ENCODE assay signal across 12 cellular contexts in the genomic region with DNA sequence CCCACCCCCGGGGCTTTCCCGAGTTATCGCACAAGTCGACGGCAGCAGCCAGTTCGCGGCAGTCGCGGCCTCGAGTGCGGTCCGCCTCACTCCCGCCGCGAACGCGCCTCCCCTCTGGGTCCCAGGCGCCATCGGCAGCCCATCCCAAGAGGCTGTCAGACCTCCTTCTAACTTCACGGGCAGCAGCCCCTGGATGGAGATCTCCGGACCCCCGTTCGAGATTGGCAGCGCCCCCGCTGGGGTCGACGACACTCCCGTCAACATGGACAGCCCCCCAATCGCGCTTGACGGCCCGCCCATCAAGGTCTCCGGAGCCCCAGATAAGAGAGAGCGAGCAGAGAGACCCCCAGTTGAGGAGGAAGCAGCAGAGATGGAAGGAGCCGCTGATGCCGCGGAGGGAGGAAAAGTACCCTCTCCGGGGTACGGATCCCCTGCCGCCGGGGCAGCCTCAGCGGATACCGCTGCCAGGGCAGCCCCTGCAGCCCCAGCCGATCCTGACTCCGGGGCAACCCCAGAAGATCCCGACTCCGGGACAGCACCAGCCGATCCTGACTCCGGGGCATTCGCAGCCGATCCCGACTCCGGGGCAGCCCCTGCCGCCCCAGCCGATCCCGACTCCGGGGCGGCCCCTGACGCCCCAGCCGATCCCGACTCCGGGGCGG. TPM values are rescaled to one million over a fixed set of nuclear protein-coding genes. Genes with fewer than 3 reads are reported as not detected.
DNase-seq lines count a peak whose midpoint lies in the region; ATAC-seq and TF ChIP-seq lines count a peak whose summit lies in the region.
"Had no signal": no experiment of that assay in that cellular context is flagged by ENCODE, and none has a peak within 500 bp of the region (broad histone marks: within the 10 kb centered on the region; RNA-seq: fewer than 3 reads in every experiment).

No MANE protein-coding gene starts in this region.

- no peaks in the 10 kb centered on the region for H3K36me3 Mint-ChIP-seq in CD8-positive, alpha-beta T cell
- H3K36me3 Mint-ChIP-seq in endodermal cell (ENCODE audit: low read depth) = peaks cover 4% of the 10 kb centered on the region
- peaks cover 1% of the 10 kb centered on the region for H3K36me3 Mint-ChIP-seq in progenitor cell of endocrine pancreas (ENCODE audit: insufficient read depth)
- H3K36me3 Mint-ChIP-seq: activated CD8-positive, alpha-beta memory T cell treated with anti-CD3 and anti-CD28 coated beads, Interleukin-2, amount 10 ng/mL, durations not matched to agents 7 days and 5 days had no signal

- H3K4me1 Mint-ChIP-seq in CD8-positive, alpha-beta T cell (ENCODE audit: low read depth) = peaks cover 23% of the 10 kb centered on the region
- H3K4me1 Mint-ChIP-seq in endodermal cell (peaks cover 13% of the 10 kb centered on the region), progenitor cell of endocrine pancreas (ENCODE audit: low read depth) (peaks cover 22% of the 10 kb centered on the region)

- TF ChIP-seq CTCF in CD8-positive, alpha-beta T cell (IDR thresholded peaks at IDR 0.05) = no peak
- TF ChIP-seq CTCF in endodermal cell (conservative IDR thresholded peaks at IDR 0.05) (no peak), progenitor cell of endocrine pancreas (IDR thresholded peaks at IDR 0.05; ENCODE audit: unreplicated experiment) (no peak), Peyer's patch (IDR thresholded peaks at IDR 0.05) (no peak), A673 (conservative IDR thresholded peaks at IDR 0.05; ENCODE audit: low read depth, low read length) (no peak)

- CTCF ChIA-PET in CD8-positive, alpha-beta T cell (lab: Charles Lee) = interaction anchor here (1.3 kb wide), 1 partner anchor 203 kb away, joined by 3 read pairs; the partner anchor contains the start of gene STX16
- CTCF ChIA-PET in A673 (lab: Charles Lee) = no interaction called here

- no peak overlapping the region for H3K4me3 ChIP-seq in CD8-positive, alpha-beta T cell (ENCODE audit: low read depth, low read length)
- peak overlapping the region; percentile 60 for H3K4me3 ChIP-seq in HUES6 (ENCODE audit: low read depth, low read length)
- H3K4me3 ChIP-seq in endodermal cell (ENCODE audit: low read length) = no peak overlapping the region
- H3K4me3 ChIP-seq in Peyer's patch = peak overlapping the region in 2 of 4 donors; percentile 19 to 30
- H3K4me3 ChIP-seq in A673 (ENCODE audit: low read depth, low read length, poor library complexity, severe bottlenecking) = no peak overlapping the region

- peaks cover 11% of the 10 kb centered on the region for H3K27me3 ChIP-seq in CD8-positive, alpha-beta T cell (ENCODE audit: insufficient read depth, low read length)
- H3K27me3 ChIP-seq in HUES6 (ENCODE audit: control insufficient read depth, insufficient read depth, low read length) = peaks cover 77% of the 10 kb centered on the region
- peaks cover 80% of the 10 kb centered on the region for H3K27me3 ChIP-seq in endodermal cell (ENCODE audit: control insufficient read depth, insufficient read depth, low read length, poor library complexity, severe bottlenecking)
- H3K27me3 ChIP-seq in Peyer's patch = peaks cover 0 to 12% of the 10 kb centered on the region in 2 donors
- H3K27me3 ChIP-seq in A673 (replicated peaks; ENCODE audit: insufficient read depth, low read depth, low read length, poor library complexity) = peaks cover 59% of the 10 kb centered on the region

- BruUV-seq in A673 (replicated peaks; lab: Mats Ljungman, UMichigan) = no TSS peak

- POLR2A ChIA-PET in CD8-positive, alpha-beta T cell (lab: Charles Lee) = interaction anchor here (0.6 to 0.7 kb wide), 2 partner anchors 258 to 369 kb away, joined by 3 to 5 read pairs; no protein-coding TSS in a partner anchor
- POLR2A ChIA-PET in A673 (lab: Charles Lee; ENCODE audit: low non-redundant PET) = no interaction called here

- peak overlapping the region; percentile 56 for H3K4me3 Mint-ChIP-seq in CD8-positive, alpha-beta T cell
- H3K4me3 Mint-ChIP-seq in endodermal cell = peak overlapping the region; percentile 53
- peak overlapping the region; percentile 53 for H3K4me3 Mint-ChIP-seq in progenitor cell of endocrine pancreas (ENCODE audit: low read depth)
- H3K4me3 Mint-ChIP-seq: activated CD8-positive, alpha-beta memory T cell treated with anti-CD3 and anti-CD28 coated beads, Interleukin-2, amount 10 ng/mL, durations not matched to agents 7 days and 5 days had no signal

- H3K27ac ChIP-seq in CD8-positive, alpha-beta T cell (ENCODE audit: low read depth, low read length) = no peak overlapping the region
- no peak overlapping the region for H3K27ac ChIP-seq in HUES6 (ENCODE audit: low read depth, low read length)
- H3K27ac ChIP-seq in endodermal cell (ENCODE audit: low read depth, low read length) = no peak overlapping the region
- H3K27ac ChIP-seq in Peyer's patch = no peak overlapping the region
- H3K27ac ChIP-seq in A673 (ENCODE audit: low read depth, low read length, poor library complexity, severe bottlenecking) = no peak overlapping the region

- no peak overlapping the region for H3K27ac Mint-ChIP-seq in CD8-positive, alpha-beta T cell
- H3K27ac Mint-ChIP-seq in endodermal cell (no peak overlapping the region), progenitor cell of endocrine pancreas (no peak overlapping the region)
- H3K27ac Mint-ChIP-seq: activated CD8-positive, alpha-beta memory T cell treated with anti-CD3 and anti-CD28 coated beads, Interleukin-2, amount 10 ng/mL, durations not matched to agents 7 days and 5 days had no signal

- WGBS in endodermal cell (ENCODE audit: insufficient coverage in 1 of 2, insufficient read length in 1 of 2), 2 experiments = 46 to 55% methylated on average over 35 to 63 of the region's 63 CpGs

- TF ChIP-seq POLR2A in Peyer's patch (IDR thresholded peaks at IDR 0.05) = no peak

- no peaks in the 10 kb centered on the region for H3K36me3 ChIP-seq in CD8-positive, alpha-beta T cell (ENCODE audit: insufficient read depth, low read length)
- H3K36me3 ChIP-seq in HUES6 (ENCODE audit: control insufficient read depth, insufficient read depth, low read length) = peaks cover 3% of the 10 kb centered on the region; the same call in 1 of the 2 replicates
- no peaks in the 10 kb centered on the region for H3K36me3 ChIP-seq in endodermal cell (ENCODE audit: control insufficient read depth, insufficient read depth, low read length)
- no peaks in the 10 kb centered on the region for H3K36me3 ChIP-seq in Peyer's patch
- H3K36me3 ChIP-seq in A673 (ENCODE audit: insufficient read depth, low read length, poor library complexity, severe bottlenecking) = no peaks in the 10 kb centered on the region

- no peaks in the 10 kb centered on the region for H3K9me3 ChIP-seq in CD8-positive, alpha-beta T cell (ENCODE audit: low read length)
- H3K9me3 ChIP-seq in HUES6 (ENCODE audit: control insufficient read depth, insufficient read depth, low read depth, low read length) (no peaks in the 10 kb centered on the region), endodermal cell (ENCODE audit: control insufficient read depth, low read length) (no peaks in the 10 kb centered on the region), Peyer's patch (no peaks in the 10 kb centered on the region), A673 (ENCODE audit: low read depth, low read length, poor library complexity, severe bottlenecking) (no peaks in the 10 kb centered on the region)

- peaks cover 31% of the 10 kb centered on the region for H3K4me1 ChIP-seq in CD8-positive, alpha-beta T cell (ENCODE audit: insufficient read depth, low read length)
- peaks cover 16% of the 10 kb centered on the region for H3K4me1 ChIP-seq in HUES6 (ENCODE audit: control insufficient read depth, insufficient read depth, low read length)
- no peaks in the 10 kb centered on the region for H3K4me1 ChIP-seq in endodermal cell (ENCODE audit: control insufficient read depth, insufficient read depth, low read length)
- peaks cover 0 to 9% (median 4%) of the 10 kb centered on the region in 4 donors for H3K4me1 ChIP-seq in Peyer's patch
- peaks cover 8% of the 10 kb centered on the region for H3K4me1 ChIP-seq in A673 (ENCODE audit: insufficient read depth, low read length, poor library complexity, severe bottlenecking)

- no peaks in the 10 kb centered on the region for H3K9me3 Mint-ChIP-seq in CD8-positive, alpha-beta T cell
- H3K9me3 Mint-ChIP-seq in endodermal cell = peaks cover 3% of the 10 kb centered on the region
- H3K9me3 Mint-ChIP-seq in progenitor cell of endocrine pancreas (ENCODE audit: low read depth) = no peaks in the 10 kb centered on the region

- H3K27me3 Mint-ChIP-seq in CD8-positive, alpha-beta T cell (ENCODE audit: low read depth) = peaks cover 25% of the 10 kb centered on the region
- H3K27me3 Mint-ChIP-seq in endodermal cell (ENCODE audit: insufficient read depth) = peaks cover 89% of the 10 kb centered on the region
- peaks cover 73% of the 10 kb centered on the region for H3K27me3 Mint-ChIP-seq in progenitor cell of endocrine pancreas

- intact Hi-C loops in CD8-positive, alpha-beta T cell (cut with DNase I, micrococcal nuclease) = loop anchor here (5.0 kb wide), 3 partner anchors 372 to 622 kb away; no protein-coding TSS in a partner anchor
- intact Hi-C loops in A673 (cut with micrococcal nuclease; ENCODE audit: unreplicated experiment) = loop anchor here (5.0 to 10.0 kb wide), 3 partner anchors 202 to 619 kb away; partner anchors contain the start of gene STX16

- no peak for DNase-seq in CD8-positive, alpha-beta T cell
- DNase-seq in endodermal cell = peak; percentile 63
- no peak for DNase-seq in progenitor cell of endocrine pancreas (ENCODE audit: low spot score, unreplicated experiment)
- no peak for DNase-seq in effector CD8-positive, alpha-beta T cell (lab: John Stamatoyannopoulos, UW)
- no peak for DNase-seq in Peyer's patch
- DNase-seq in A673 (ENCODE audit: low spot score) = no peak
- DNase-seq: activated CD8-positive, alpha-beta memory T cell treated with anti-CD3 and anti-CD28 coated beads, Interleukin-2, amount 10 ng/mL, durations not matched to agents 7 days and 5 days; DMS 273 treated with DMSO at 0.1 percent for 48 hours; NK-92 treated with Interleukin-12 subunit alpha and Interleukin-12 subunit beta, amount 100 ng/mL, for 24 hours; stimulated activated naive CD4-positive, alpha-beta T cell treated with Interleukin-2 at 50 U/mL for 16 hours; T-helper 1 cell had no signal

- ATAC-seq in CD8-positive, alpha-beta T cell = no peak
- ATAC-seq: activated CD8-positive, alpha-beta memory T cell treated with anti-CD3 and anti-CD28 coated beads, Interleukin-2, amount 10 ng/mL, durations not matched to agents 7 days and 5 days had no signal

- no peak overlapping the region for H3K9ac ChIP-seq in HUES6 (ENCODE audit: low read length)
- H3K9ac ChIP-seq in endodermal cell (ENCODE audit: extremely low read depth, low read length, poor library complexity, severe bottlenecking) = no peak overlapping the region

RNA-seq across cellular contexts. Expression of gene GNAS, which starts 1.6 kb away (rescaled TPM):
- 1,000 to 10,000 TPM; 1,064 to 1,097 TPM for total RNA-seq in CD8-positive, alpha-beta T cell
- total RNA-seq in endodermal cell (1,000 to 10,000 TPM; 1,246 to 1,267 TPM), progenitor cell of endocrine pancreas (1,570 and 1,613 TPM in 2 replicates), Peyer's patch (100 to 1,000 TPM; 382 to 889 (median 658) TPM), A673 (2021) (1,108 and 1,144 TPM in 2 replicates)
- polyA plus RNA-seq in endodermal cell (2013, experiment 1 of 2) = 1,275 TPM
- 1,251 TPM for polyA plus RNA-seq in endodermal cell (2013, experiment 2 of 2)

RNA-seq across cellular contexts. Expression of gene GNAS-AS1, which starts 3.4 kb away (rescaled TPM):
- under 1 TPM in 1 of 2 experiments, not detected in 1; 0.28 TPM for total RNA-seq in CD8-positive, alpha-beta T cell
- total RNA-seq in endodermal cell (1 to 10 TPM; 9.3 to 9.7 TPM), progenitor cell of endocrine pancreas (4.3 and 4.4 TPM in 2 replicates), Peyer's patch (1 to 10 TPM in 1 of 4 donors, under 1 TPM in 1, not detected in 2; 0.67 to 1.3 TPM), A673 (2021) (6.7 and 7.1 TPM in 2 replicates)
- 3.9 TPM for polyA plus RNA-seq in endodermal cell (2013, experiment 1 of 2)
- polyA plus RNA-seq in endodermal cell (2013, experiment 2 of 2) = 2.5 TPM
